ENCODE assay signal across 14 cellular contexts in genomic region chr13:106558527-106558926, GRCh38.
"Had no signal": no experiment of that assay in that cellular context is flagged by ENCODE, and none has a peak within 500 bp of the region (broad histone marks: within the 10 kb centered on the region; RNA-seq: fewer than 3 reads in every experiment).

No MANE protein-coding gene starts in this region.

- H3K27ac ChIP-seq: dorsolateral prefrontal cortex, pancreas had no signal

- H3K27ac Mint-ChIP-seq: activated CD4-positive, alpha-beta memory T cell treated with anti-CD3 and anti-CD28 coated beads for 36 hours; activated naive CD8-positive, alpha-beta T cell; stimulated activated memory B cell treated with anti-CD40 and anti-IgM and Interleukin-4, amounts not matched to agents 10 μg/mL and 1 μg/mL and 100 μg/mL, for 72 hours; T-helper 2 cell treated with Interferon-gamma antibody and Interleukin-4, amounts not matched to agents 5 μg/mL and 100 μg/mL, for 36 hours had no signal

- ATAC-seq: left lobe of liver; pancreas; stimulated activated memory B cell treated with anti-CD40 and anti-IgM and Interleukin-4, amounts not matched to agents 10 μg/mL and 1 μg/mL and 100 μg/mL, for 72 hours had no signal

- DNase-seq: activated CD4-positive, alpha-beta memory T cell treated with anti-CD3 and anti-CD28 coated beads for 36 hours; activated CD4-positive, CD25-positive, alpha-beta regulatory T cell treated with anti-CD3 and anti-CD28 coated beads, Interleukin-2, amount 50 U/mL, for 72 hours; anterior cingulate cortex; dorsolateral prefrontal cortex; pancreas; retina; SHP77 treated with DMSO at 0.1 percent for 48 hours; upper lobe of left lung had no signal

- H3K27me3 ChIP-seq: dorsolateral prefrontal cortex, esophagus muscularis mucosa, pancreas, upper lobe of left lung had no signal

- H3K4me3 ChIP-seq: dorsolateral prefrontal cortex, esophagus muscularis mucosa, pancreas, smooth muscle cell, upper lobe of left lung had no signal

- H3K27me3 Mint-ChIP-seq: activated CD4-positive, alpha-beta memory T cell treated with anti-CD3 and anti-CD28 coated beads for 36 hours; activated naive CD8-positive, alpha-beta T cell; stimulated activated memory B cell treated with anti-CD40 and anti-IgM and Interleukin-4, amounts not matched to agents 10 μg/mL and 1 μg/mL and 100 μg/mL, for 72 hours had no signal

- H3K9me3 Mint-ChIP-seq: activated CD4-positive, alpha-beta memory T cell treated with anti-CD3 and anti-CD28 coated beads for 36 hours; stimulated activated memory B cell treated with anti-CD40 and anti-IgM and Interleukin-4, amounts not matched to agents 10 μg/mL and 1 μg/mL and 100 μg/mL, for 72 hours; T-helper 2 cell treated with Interferon-gamma antibody and Interleukin-4, amounts not matched to agents 5 μg/mL and 100 μg/mL, for 36 hours had no signal

- H3K9me3 ChIP-seq: esophagus muscularis mucosa, pancreas, upper lobe of left lung had no signal

- H3K4me3 Mint-ChIP-seq: activated CD4-positive, alpha-beta memory T cell treated with anti-CD3 and anti-CD28 coated beads for 36 hours; activated naive CD8-positive, alpha-beta T cell; stimulated activated memory B cell treated with anti-CD40 and anti-IgM and Interleukin-4, amounts not matched to agents 10 μg/mL and 1 μg/mL and 100 μg/mL, for 72 hours; T-helper 2 cell treated with Interferon-gamma antibody and Interleukin-4, amounts not matched to agents 5 μg/mL and 100 μg/mL, for 36 hours had no signal
